ENCODE assay signal across 17 cellular contexts in genomic region chr21:46154955-46155513, GRCh38. TPM values are rescaled to one million over a fixed set of nuclear protein-coding genes. Genes with fewer than 3 reads are reported as not detected.
A peak's percentile ranks its signal among the peaks of the same experiment; 100 is the strongest.
DNase-seq lines count a peak whose midpoint lies in the region; ATAC-seq and TF ChIP-seq lines count a peak whose summit lies in the region.
"Had no signal": no experiment of that assay in that cellular context is flagged by ENCODE, and none has a peak within 500 bp of the region (broad histone marks: within the 10 kb centered on the region; RNA-seq: fewer than 3 reads in every experiment).

No MANE protein-coding gene starts in this region.

- intact Hi-C loops in heart left ventricle (cut with DNase I): loop anchor here in 4 of 10 donors (5.0 to 10.0 kb wide), 4 partner anchors 67 to 90 kb away; partner anchors contain the start of gene LSS (in 2 of the 4)
- intact Hi-C loops in Right ventricle myocardium inferior (cut with DNase I): no loop called here
- intact Hi-C loops in upper lobe of right lung (cut with DNase I): no loop called here

- no peaks in the 10 kb centered on the region for H3K9me3 ChIP-seq in heart left ventricle
- H3K9me3 ChIP-seq in neuronal stem cell (replicated peaks in 1 of 2; ENCODE audit: control insufficient read depth in 2 of 2, insufficient read depth in 1 of 2, low read depth in 1 of 2, low read length in 2 of 2): peaks cover 0 to 3% of the 10 kb centered on the region in 2 donors
- H3K9me3 ChIP-seq in upper lobe of right lung: no peaks in the 10 kb centered on the region
- H3K9me3 ChIP-seq: adrenal gland, stomach had no signal

- no peak overlapping the region for H2BK12ac ChIP-seq in neuronal stem cell (ENCODE audit: low read length)

- no peak overlapping the region for H4K91ac ChIP-seq in neuronal stem cell (ENCODE audit: low read depth, low read length, poor library complexity)

- no peak overlapping the region for H3K4ac ChIP-seq in neuronal stem cell (ENCODE audit: low read length)

- H2AK5ac ChIP-seq in neuronal stem cell (ENCODE audit: low read depth, low read length): peak overlapping the region; percentile 95

- H3K4me1 ChIP-seq in heart left ventricle (peaks cover 3 to 15% (median 10%) of the 10 kb centered on the region in 12 donors), neuronal stem cell (ENCODE audit: control insufficient read depth in 2 of 2, insufficient read depth in 1 of 2, low read depth in 1 of 2, low read length in 2 of 2) (peaks cover 15 to 25% of the 10 kb centered on the region in 2 donors), upper lobe of right lung (peaks cover 10% of the 10 kb centered on the region)

- no peak overlapping the region for H3K4me2 ChIP-seq in neuronal stem cell (ENCODE audit: insufficient read depth, low read length, poor library complexity, severe bottlenecking)
- H3K4me2 ChIP-seq: KMS-11 had no signal

- ATAC-seq in heart left ventricle (no peak), Right ventricle myocardium inferior (no peak), upper lobe of right lung (no peak), HG03159 (IDR thresholded peaks at IDR 0.05; ENCODE audit: unreplicated experiment) (no peak), HG03280 (IDR thresholded peaks at IDR 0.05; ENCODE audit: unreplicated experiment) (no peak)

- H3K79me1 ChIP-seq in neuronal stem cell (ENCODE audit: low read depth, low read length): peaks cover 6% of the 10 kb centered on the region

- peak overlapping the region; percentile 87 for H3K18ac ChIP-seq in neuronal stem cell (ENCODE audit: low read length)

- TF ChIP-seq CTCF in heart left ventricle (IDR thresholded peaks at IDR 0.05): no peak
- no peak for TF ChIP-seq CTCF in upper lobe of right lung (IDR thresholded peaks at IDR 0.05)

- H3K4me3 ChIP-seq in heart left ventricle (no peak overlapping the region), neuronal stem cell (ENCODE audit: low read length in 2 of 2) (no peak overlapping the region), upper lobe of right lung (no peak overlapping the region)
- H3K4me3 ChIP-seq: adrenal gland, stomach had no signal

- no peak for TF ChIP-seq POLR2A in heart left ventricle (IDR thresholded peaks at IDR 0.05)

- H3K14ac ChIP-seq in neuronal stem cell (ENCODE audit: low read length): peak overlapping the region; percentile 97

- no peak overlapping the region for H4K8ac ChIP-seq in neuronal stem cell (ENCODE audit: low read depth, low read length)

- no peaks in the 10 kb centered on the region for H3K27me3 ChIP-seq in heart left ventricle
- no peaks in the 10 kb centered on the region for H3K27me3 ChIP-seq in neuronal stem cell (ENCODE audit: control insufficient read depth in 3 of 3, insufficient read depth in 3 of 3, low read depth in 1 of 3, low read length in 3 of 3)
- no peaks in the 10 kb centered on the region for H3K27me3 ChIP-seq in upper lobe of right lung
- H3K27me3 ChIP-seq: adrenal gland had no signal

- H3K23ac ChIP-seq in neuronal stem cell (ENCODE audit: low read depth, low read length, poor library complexity): peak overlapping the region; percentile 50

- H2BK15ac ChIP-seq in neuronal stem cell (ENCODE audit: low read length): peak overlapping the region; percentile 97

- peak overlapping the region; percentile 90 for H2BK5ac ChIP-seq in neuronal stem cell (ENCODE audit: low read length)

- no peak overlapping the region for H3K27ac ChIP-seq in heart left ventricle
- no peak overlapping the region for H3K27ac ChIP-seq in neuronal stem cell (replicated peaks; ENCODE audit: low read length)
- no peak overlapping the region for H3K27ac ChIP-seq in upper lobe of right lung
- H3K27ac ChIP-seq: adrenal gland, KMS-11, stomach had no signal

- WGBS in heart left ventricle, 4 donors: 92 to 93% (median 93%) methylated on average over 5 to 16 of the region's 16 CpGs
- WGBS in neuronal stem cell (ENCODE audit: extremely low coverage in 2 of 2, insufficient read length in 2 of 2, insufficient replicate concordance in 1 of 2), 2 donors: no CpG with 5 or more reads among the region's 16 CpGs

- DNase-seq in heart left ventricle (peak in 4 of 5 donors; percentile 5 to 51 (median 18)), Right ventricle myocardium inferior (ENCODE audit: missing footprints) (no peak), ecto neural progenitor cell (ENCODE audit: low spot score) (peak; percentile 48), neuronal stem cell (ENCODE audit: low spot score) (no peak), upper lobe of right lung (peak; percentile 59), NCI-H1694 treated with DMSO at 0.1 percent for 48 hours (lab: John Stamatoyannopoulos, UW) (no peak)
- DNase-seq: activated CD4-positive, alpha-beta T cell treated with anti-CD3 and anti-CD28 coated beads, Interleukin-2, amount 10 ng/mL, durations not matched to agents 24 days and 14 days; caudate nucleus; effector memory CD4-positive, alpha-beta T cell; EL; NCI-H1092 had no signal

- no peak overlapping the region for H2BK120ac ChIP-seq in neuronal stem cell (ENCODE audit: low read depth, low read length)

- H3K9ac ChIP-seq in neuronal stem cell (ENCODE audit: low read depth, low read length, poor library complexity): no peak overlapping the region
- H3K9ac ChIP-seq: KMS-11 had no signal

- H2AFZ ChIP-seq in neuronal stem cell (ENCODE audit: low read length): no peak overlapping the region

- H3K36me3 ChIP-seq in heart left ventricle (no peaks in the 10 kb centered on the region), neuronal stem cell (replicated peaks in 1 of 2; ENCODE audit: control insufficient read depth in 2 of 2, insufficient read depth in 2 of 2, low read length in 2 of 2) (peaks cover 0 to 4% of the 10 kb centered on the region in 2 donors), upper lobe of right lung (no peaks in the 10 kb centered on the region)
- H3K36me3 ChIP-seq: adrenal gland had no signal

RNA-seq across cellular contexts. Expression of gene FTCD, which starts 0.3 kb away (rescaled TPM):
- total RNA-seq in heart left ventricle (1 to 10 TPM in 5 of 9 donors, under 1 TPM in 3, not detected in 1; 0.31 to 3.1 (median 1.2) TPM), Right ventricle myocardium inferior (1.2 TPM), upper lobe of right lung (0.46 TPM)
- 1 to 10 TPM in 1 of 2 donors, under 1 TPM in 1; 0.17 to 1.8 TPM for polyA plus RNA-seq in heart left ventricle
- polyA plus RNA-seq in neuronal stem cell (2013, experiment 1 of 2): 2.1 TPM
- 2.0 TPM for polyA plus RNA-seq in neuronal stem cell (2013, experiment 2 of 2)
- total RNA-seq: pulmonary artery endothelial cell had no signal

RNA-seq across cellular contexts. Expression of gene SPATC1L, which starts 29.2 kb away (rescaled TPM):
- total RNA-seq in heart left ventricle (10 to 100 TPM in 4 of 9 donors, 1 to 10 TPM in 5; 4.9 to 16.8 (median 8.4) TPM), Right ventricle myocardium inferior (7.7 TPM), upper lobe of right lung (4.7 TPM)
- 10 to 100 TPM; 11.0 to 12.9 TPM for polyA plus RNA-seq in heart left ventricle
- polyA plus RNA-seq in neuronal stem cell (2013, experiment 1 of 2): 38.2 TPM
- polyA plus RNA-seq in neuronal stem cell (2013, experiment 2 of 2): 37.5 TPM

RNA-seq across cellular contexts. Expression of gene COL6A2, which starts 57.1 kb away (rescaled TPM):
- total RNA-seq in heart left ventricle (100 to 1,000 TPM; 118 to 484 (median 158) TPM), Right ventricle myocardium inferior (254 TPM), upper lobe of right lung (269 TPM)
- 100 to 1,000 TPM; 143 to 221 TPM for polyA plus RNA-seq in heart left ventricle
- polyA plus RNA-seq in neuronal stem cell (2013, experiment 1 of 2): 19.3 TPM
- polyA plus RNA-seq in neuronal stem cell (2013, experiment 2 of 2): 19.1 TPM

Comparison
In these comparisons a context has a peak if more than half of its experiments do, and no peak if none do; other contexts are left out.
1. DNase-seq: peak in heart left ventricle (4 of 5), ecto neural progenitor cell (single experiment) and upper lobe of right lung (single experiment); none in Right ventricle myocardium inferior (single experiment), neuronal stem cell (single experiment) and NCI-H1694 treated with DMSO at 0.1 percent for 48 hours (single experiment).